Comparison of ENCODE assay signal across 11 cellular contexts in genomic region chr5:141822134-141822533, GRCh38. TPM values are rescaled to one million over a fixed set of nuclear protein-coding genes. Genes with fewer than 3 reads are reported as not detected.
DNase-seq lines count a peak whose midpoint lies in the region; ATAC-seq and TF ChIP-seq lines count a peak whose summit lies in the region.
"Had no signal": no experiment of that assay in that cellular context is flagged by ENCODE, and none has a peak within 500 bp of the region (broad histone marks: within the 10 kb centered on the region; RNA-seq: fewer than 3 reads in every experiment).

No MANE protein-coding gene starts in this region.

- H3K27ac ChIP-seq in caudate nucleus (ENCODE audit: low read depth, low read length), result peak overlapping the region; percentile 66
- H3K27ac ChIP-seq in left lung, result peak overlapping the region; percentile 56 to 65
- peak overlapping the region; percentile 74 to 88 (median 77) for H3K27ac ChIP-seq in upper lobe of left lung

- H3K4me1 ChIP-seq in left lung (peaks cover 0 to 10% of the 10 kb centered on the region in 2 donors), upper lobe of left lung (peaks cover 17 to 42% (median 24%) of the 10 kb centered on the region in 4 donors)

- peaks cover 9% of the 10 kb centered on the region for H3K4me1 Mint-ChIP-seq in activated CD8-positive, alpha-beta memory T cell treated with anti-CD3 and anti-CD28 coated beads, Interleukin-2, amount 10 ng/mL, durations not matched to agents 7 days and 5 days
- H3K4me1 Mint-ChIP-seq: activated T-helper 17 cell treated with anti-CD3 and anti-CD28 coated beads, Interleukin-2, amount 50 U/mL, for 72 hours had no signal

- ATAC-seq in left lung (peak; percentile 24), upper lobe of left lung (ENCODE audit: low FRiP score in 2 of 2) (peak in 1 of 2 donors; percentile 68)
- ATAC-seq in activated CD8-positive, alpha-beta memory T cell treated with anti-CD3 and anti-CD28 coated beads, Interleukin-2, amount 10 ng/mL, durations not matched to agents 7 days and 5 days, result no peak
- ATAC-seq: activated T-helper 17 cell treated with anti-CD3 and anti-CD28 coated beads, Interleukin-2, amount 50 U/mL, for 72 hours; T-helper 17 cell had no signal

- peaks cover 0 to 4% of the 10 kb centered on the region in 2 donors for H3K27me3 ChIP-seq in left lung
- H3K27me3 ChIP-seq in upper lobe of left lung, result no peaks in the 10 kb centered on the region

- no peak overlapping the region for H3K27ac Mint-ChIP-seq in activated CD8-positive, alpha-beta memory T cell treated with anti-CD3 and anti-CD28 coated beads, Interleukin-2, amount 10 ng/mL, durations not matched to agents 7 days and 5 days
- H3K27ac Mint-ChIP-seq: activated T-helper 17 cell treated with anti-CD3 and anti-CD28 coated beads, Interleukin-2, amount 50 U/mL, for 72 hours; T-helper 17 cell had no signal

- no peaks in the 10 kb centered on the region for H3K9me3 ChIP-seq in left lung
- no peaks in the 10 kb centered on the region for H3K9me3 ChIP-seq in upper lobe of left lung

- intact Hi-C loops in left lung (cut with DNase I), result no loop called here

- DNase-seq in NCI-H2196 (lab: John Stamatoyannopoulos, UW; ENCODE audit: unreplicated experiment) (peak; percentile 49), NCI-H2196 treated with DMSO at 0.1 percent for 48 hours (lab: John Stamatoyannopoulos, UW; ENCODE audit: unreplicated experiment) (no peak), caudate nucleus (lab: John Stamatoyannopoulos, UW) (peak in 3 of 61 donors; percentile 14 to 64 (median 38)), left lung (no peak), upper lobe of left lung (peak in 1 of 2 donors; percentile 64), GM10266 (ENCODE audit: extremely low spot score) (no peak), pons (ENCODE audit: low spot score) (no peak)
- DNase-seq in activated CD8-positive, alpha-beta memory T cell treated with anti-CD3 and anti-CD28 coated beads, Interleukin-2, amount 10 ng/mL, durations not matched to agents 7 days and 5 days, result no peak
- DNase-seq: NCI-H187, T-helper 17 cell had no signal

- 14 to 43% methylated on average over 2 of the region's 2 CpGs for WGBS in upper lobe of left lung, 2 donors

- H3K36me3 ChIP-seq in left lung, result no peaks in the 10 kb centered on the region
- no peaks in the 10 kb centered on the region for H3K36me3 ChIP-seq in upper lobe of left lung

- H3K36me3 Mint-ChIP-seq in activated CD8-positive, alpha-beta memory T cell treated with anti-CD3 and anti-CD28 coated beads, Interleukin-2, amount 10 ng/mL, durations not matched to agents 7 days and 5 days, result no peaks in the 10 kb centered on the region

- no peak overlapping the region for H3K4me3 ChIP-seq in left lung
- no peak overlapping the region for H3K4me3 ChIP-seq in upper lobe of left lung

- CTCF ChIA-PET in activated CD8-positive, alpha-beta memory T cell treated with anti-CD3 and anti-CD28 coated beads, Interleukin-2, amount 10 ng/mL, durations not matched to agents 7 days and 5 days (lab: Charles Lee), result interaction anchor here (1.0 to 2.1 kb wide), 2 partner anchors 59 to 130 kb away, joined by 4 to 5 read pairs; no protein-coding TSS in a partner anchor

- no peak for TF ChIP-seq CTCF in left lung (IDR thresholded peaks at IDR 0.05)
- no peak for TF ChIP-seq CTCF in upper lobe of left lung (IDR thresholded peaks at IDR 0.05)
- TF ChIP-seq CTCF in GM10266 (IDR thresholded peaks at IDR 0.05; ENCODE audit: control insufficient read depth, insufficient read depth, low read depth, missing control alignments), result no peak

- no peak overlapping the region for H3K4me3 Mint-ChIP-seq in activated CD8-positive, alpha-beta memory T cell treated with anti-CD3 and anti-CD28 coated beads, Interleukin-2, amount 10 ng/mL, durations not matched to agents 7 days and 5 days
- H3K4me3 Mint-ChIP-seq: activated T-helper 17 cell treated with anti-CD3 and anti-CD28 coated beads, Interleukin-2, amount 50 U/mL, for 72 hours; T-helper 17 cell had no signal

- no peak for TF ChIP-seq POLR2A in upper lobe of left lung (IDR thresholded peaks at IDR 0.05)

- H3K27me3 Mint-ChIP-seq in activated CD8-positive, alpha-beta memory T cell treated with anti-CD3 and anti-CD28 coated beads, Interleukin-2, amount 10 ng/mL, durations not matched to agents 7 days and 5 days, result peaks cover 10% of the 10 kb centered on the region

- peak in 3 of 4 donors; percentile 65 to 97 (median 94) for TF ChIP-seq EP300 in upper lobe of left lung (IDR thresholded peaks at IDR 0.05)

- H3K9me3 Mint-ChIP-seq in activated CD8-positive, alpha-beta memory T cell treated with anti-CD3 and anti-CD28 coated beads, Interleukin-2, amount 10 ng/mL, durations not matched to agents 7 days and 5 days (ENCODE audit: low read depth), result no peaks in the 10 kb centered on the region
- H3K9me3 Mint-ChIP-seq: activated T-helper 17 cell treated with anti-CD3 and anti-CD28 coated beads, Interleukin-2, amount 50 U/mL, for 72 hours had no signal

RNA-seq across cellular contexts. Expression of gene PCDH1, which starts 56.1 kb away (rescaled TPM):
- total RNA-seq in left lung, result 10 to 100 TPM; 55.2 to 65.0 TPM
- 100 to 1,000 TPM in 1 of 6 donors, 10 to 100 TPM in 5; 41.3 to 133 (median 81.6) TPM for total RNA-seq in upper lobe of left lung
- not detected for total RNA-seq in activated CD8-positive, alpha-beta memory T cell treated with anti-CD3 and anti-CD28 coated beads, Interleukin-2, amount 10 ng/mL, durations not matched to agents 7 days and 5 days

Comparison
In these comparisons a context has a peak if more than half of its experiments do, and no peak if none do; other contexts are left out.
1. RNA of gene PCDH1, which starts 56.1 kb away (total RNA-seq): 41.3 to 133 TPM in upper lobe of left lung and 55.2 to 65.0 TPM in left lung; not detected in activated CD8-positive, alpha-beta memory T cell treated with anti-CD3 and anti-CD28 coated beads, Interleukin-2, amount 10 ng/mL, durations not matched to agents 7 days and 5 days; every median in the first group is over 10 times any median in the second.
2. Peak in every context shown above with its lines, with median percentiles within 50 percentile points of each other: H3K27ac ChIP-seq.